18 cellular contexts compared by ENCODE assay signal in genomic region chr1:236802264-236802663, GRCh38. TPM values are rescaled to one million over a fixed set of nuclear protein-coding genes. Genes with fewer than 3 reads are reported as not detected.
A peak's percentile ranks its signal among the peaks of the same experiment; 100 is the strongest.
DNase-seq lines count a peak whose midpoint lies in the region; ATAC-seq, FAIRE-seq and TF ChIP-seq lines count a peak whose summit lies in the region.
"Had no signal": no experiment of that assay in that cellular context is flagged by ENCODE, and none has a peak within 500 bp of the region (broad histone marks: within the 10 kb centered on the region; RNA-seq: fewer than 3 reads in every experiment).

No MANE protein-coding gene starts in this region.

- no peaks in the 10 kb centered on the region for H3K27me3 ChIP-seq in Loucy (ENCODE audit: insufficient read depth, low read length, poor library complexity, severe bottlenecking)
- no peaks in the 10 kb centered on the region for H3K27me3 ChIP-seq in K562 (ENCODE audit: control insufficient read depth in 2 of 2, insufficient read depth in 2 of 2, low read length in 2 of 2)
- H3K27me3 ChIP-seq: BLaER1 treated with 17β-estradiol and CSF1 and Interleukin-3, amounts not matched to agents 10 nM and 100 nM had no signal

- H3K9me3 Mint-ChIP-seq in activated naive CD4-positive, alpha-beta T cell treated with anti-CD3 and anti-CD28 coated beads, Interleukin-2, amount 50 U/mL, for 24 hours: no peaks in the 10 kb centered on the region
- H3K9me3 Mint-ChIP-seq in stimulated activated memory B cell treated with anti-CD40 and anti-IgM and Interleukin-4, amounts not matched to agents 10 μg/mL and 1 μg/mL and 100 μg/mL, for 72 hours: no peaks in the 10 kb centered on the region

- H3K9me3 ChIP-seq in Loucy (ENCODE audit: insufficient read depth, low read depth, low read length): no peaks in the 10 kb centered on the region
- H3K9me3 ChIP-seq in K562 (replicated peaks; ENCODE audit: control insufficient read depth, insufficient read depth, low read depth, low read length): no peaks in the 10 kb centered on the region
- H3K9me3 ChIP-seq: BLaER1 treated with 17β-estradiol and CSF1 and Interleukin-3, amounts not matched to agents 10 nM and 100 nM had no signal

- TF ChIP-seq RAD21 in K562 (CRISPR knock-in tag; conservative IDR thresholded peaks at IDR 0.05 in 1 of 2, IDR thresholded peaks at IDR 0.05 in 1 of 2): no peak

- CTCF ChIA-PET in K562 (lab: Yijun Ruan, JAX; ENCODE audit: low intra/inter-chr PET ratio): no interaction called here

- H2AFZ ChIP-seq in Loucy (ENCODE audit: low read length): no peak overlapping the region
- no peak overlapping the region for H2AFZ ChIP-seq in K562 (ENCODE audit: low read depth, low read length)

- no peaks in the 10 kb centered on the region for H3K9me2 ChIP-seq in Loucy (replicated peaks; ENCODE audit: low read depth, low read length)

- no peak for DNase-seq in activated naive CD4-positive, alpha-beta T cell (lab: John Stamatoyannopoulos, UW)
- DNase-seq in K562 (ENCODE audit: extremely low read depth in 1 of 4, low spot score in 3 of 4) (no peak), Right ventricle myocardium inferior (ENCODE audit: missing footprints) (no peak)
- DNase-seq in activated CD4-positive, CD25-positive, alpha-beta regulatory T cell treated with anti-CD3 and anti-CD28 coated beads, Interleukin-2, amount 50 U/mL, for 72 hours: no peak
- DNase-seq: NCI-H1105 treated with DMSO at 0.1 percent for 48 hours, NCI-H1694 treated with DMSO at 0.1 percent for 48 hours, NCI-H2227 treated with DMSO at 0.1 percent for 48 hours, NCI-H524, PC-3, RPMI8226, SIG-M5 had no signal

- POLR2A ChIA-PET in K562 (lab: Yijun Ruan, JAX): interaction anchor here (0.6 kb wide), 1 partner anchor 208 kb away, joined by 4 read pairs; no protein-coding TSS in a partner anchor

- H3K4me3 Mint-ChIP-seq in activated naive CD4-positive, alpha-beta T cell treated with anti-CD3 and anti-CD28 coated beads, Interleukin-2, amount 50 U/mL, for 24 hours: no peak overlapping the region
- no peak overlapping the region for H3K4me3 Mint-ChIP-seq in stimulated activated memory B cell treated with anti-CD40 and anti-IgM and Interleukin-4, amounts not matched to agents 10 μg/mL and 1 μg/mL and 100 μg/mL, for 72 hours

- H3K36me3 Mint-ChIP-seq in activated naive CD4-positive, alpha-beta T cell treated with anti-CD3 and anti-CD28 coated beads, Interleukin-2, amount 50 U/mL, for 24 hours: peaks cover 16% of the 10 kb centered on the region
- peaks cover 42% of the 10 kb centered on the region for H3K36me3 Mint-ChIP-seq in stimulated activated memory B cell treated with anti-CD40 and anti-IgM and Interleukin-4, amounts not matched to agents 10 μg/mL and 1 μg/mL and 100 μg/mL, for 72 hours

- no peak overlapping the region for H3K4me3 ChIP-seq in Loucy (ENCODE audit: low read length, poor library complexity, severe bottlenecking)
- no peak overlapping the region for H3K4me3 ChIP-seq in K562
- H3K4me3 ChIP-seq: BLaER1 treated with 17β-estradiol and CSF1 and Interleukin-3, amounts not matched to agents 10 nM and 100 nM had no signal

- in situ Hi-C loops in K562 (cut with MboI): no loop called here

- H3K27ac Mint-ChIP-seq in activated naive CD4-positive, alpha-beta T cell treated with anti-CD3 and anti-CD28 coated beads, Interleukin-2, amount 50 U/mL, for 24 hours: peak overlapping the region; percentile 15
- H3K27ac Mint-ChIP-seq in stimulated activated memory B cell treated with anti-CD40 and anti-IgM and Interleukin-4, amounts not matched to agents 10 μg/mL and 1 μg/mL and 100 μg/mL, for 72 hours: peak overlapping the region; percentile 6

- no peak overlapping the region for H3K27ac ChIP-seq in K562 (ENCODE audit: extremely low read depth, low read depth, low read length)
- H3K27ac ChIP-seq: BLaER1 treated with 17β-estradiol and CSF1 and Interleukin-3, amounts not matched to agents 10 nM and 100 nM had no signal

- H3K9ac ChIP-seq in Loucy (ENCODE audit: low read depth, low read length, poor library complexity, severe bottlenecking): no peak overlapping the region
- no peak overlapping the region for H3K9ac ChIP-seq in K562 (ENCODE audit: insufficient read depth in 1 of 2, low read depth in 2 of 2, low read length in 2 of 2)
- H3K9ac ChIP-seq: BLaER1 treated with 17β-estradiol and CSF1 and Interleukin-3, amounts not matched to agents 10 nM and 100 nM had no signal

- peaks cover 26% of the 10 kb centered on the region for H3K4me1 ChIP-seq in Loucy (ENCODE audit: insufficient read depth, low read length, poor library complexity, severe bottlenecking)
- H3K4me1 ChIP-seq in K562 (replicated peaks in 1 of 2; ENCODE audit: control insufficient read depth in 2 of 2, insufficient read depth in 2 of 2, low read length in 2 of 2): peaks cover 4 to 14% of the 10 kb centered on the region in 2 experiments; a peak in 3 of 5 replicates

- H3F3A ChIP-seq in Loucy (ENCODE audit: low read depth): no peaks in the 10 kb centered on the region

- H3K36me3 ChIP-seq in Loucy (ENCODE audit: insufficient read depth, low read length) (peaks cover 36% of the 10 kb centered on the region; the same call in 1 of the 2 replicates), K562 (ENCODE audit: control insufficient read depth, insufficient read depth, low read length) (peaks cover 56% of the 10 kb centered on the region)

- no peak for FAIRE-seq in K562 (lab: Jason Lieb, UNC)
- FAIRE-seq: D721Med, GM12892, H1 had no signal

- WGBS in K562 (ENCODE audit: insufficient coverage, low coverage, missing lambda C conversion rate): 51% methylated on average over 3 of the region's 3 CpGs

- BruUV-seq in K562 (replicated peaks; lab: Mats Ljungman, UMichigan): no TSS peak

- no peaks in the 10 kb centered on the region for H3K27me3 Mint-ChIP-seq in activated naive CD4-positive, alpha-beta T cell treated with anti-CD3 and anti-CD28 coated beads, Interleukin-2, amount 50 U/mL, for 24 hours
- H3K27me3 Mint-ChIP-seq in stimulated activated memory B cell treated with anti-CD40 and anti-IgM and Interleukin-4, amounts not matched to agents 10 μg/mL and 1 μg/mL and 100 μg/mL, for 72 hours: no peaks in the 10 kb centered on the region

- H4K20me1 ChIP-seq in Loucy (ENCODE audit: insufficient read depth, low read length, poor library complexity, severe bottlenecking) (peaks cover 27% of the 10 kb centered on the region), K562 (replicated peaks; ENCODE audit: control insufficient read depth, insufficient read depth, low read length) (no peaks in the 10 kb centered on the region)

- H3K79me2 ChIP-seq in Loucy (ENCODE audit: insufficient read depth, low read length) (peaks cover 72% of the 10 kb centered on the region), K562 (ENCODE audit: control insufficient read depth, insufficient read depth, low read length) (peaks cover 63% of the 10 kb centered on the region)

- no peaks in the 10 kb centered on the region for H3K9me1 ChIP-seq in K562 (ENCODE audit: control insufficient read depth, insufficient read depth, low read length)

- peak overlapping the region; percentile 95 for H3K4me2 ChIP-seq in Loucy (ENCODE audit: low read depth, low read length, poor library complexity, severe bottlenecking)
- no peak overlapping the region for H3K4me2 ChIP-seq in K562 (ENCODE audit: insufficient read depth, low read length)
- H3K4me2 ChIP-seq: BLaER1 treated with 17β-estradiol and CSF1 and Interleukin-3, amounts not matched to agents 10 nM and 100 nM had no signal

- ATAC-seq in K562 (peak; percentile 32), Right ventricle myocardium inferior (no peak)
- no peak for ATAC-seq in stimulated activated memory B cell treated with anti-CD40 and anti-IgM and Interleukin-4, amounts not matched to agents 10 μg/mL and 1 μg/mL and 100 μg/mL, for 72 hours
- ATAC-seq: PC-3 had no signal

- no peak for TF ChIP-seq POLR2A in K562 (conservative IDR thresholded peaks at IDR 0.05)

- TF ChIP-seq CTCF in Loucy (conservative IDR thresholded peaks at IDR 0.05; ENCODE audit: low read length): no peak
- TF ChIP-seq CTCF in K562 (IDR thresholded peaks at IDR 0.05 in 2 of 3, conservative IDR thresholded peaks at IDR 0.05 in 1 of 3; ENCODE audit: insufficient read depth in 2 of 3, low read depth in 1 of 3, low read length in 3 of 3): no peak

- peaks cover 72% of the 10 kb centered on the region for H3K4me1 Mint-ChIP-seq in activated naive CD4-positive, alpha-beta T cell treated with anti-CD3 and anti-CD28 coated beads, Interleukin-2, amount 50 U/mL, for 24 hours
- H3K4me1 Mint-ChIP-seq in stimulated activated memory B cell treated with anti-CD40 and anti-IgM and Interleukin-4, amounts not matched to agents 10 μg/mL and 1 μg/mL and 100 μg/mL, for 72 hours: peaks cover 44% of the 10 kb centered on the region

- intact Hi-C loops in K562 (cut with micrococcal nuclease) (no loop called here), Right ventricle myocardium inferior (cut with DNase I) (no loop called here)

- no peak for TF ChIP-seq EP300 in K562 (IDR thresholded peaks at IDR 0.05; ENCODE audit: low read length)

TF ChIP-seq in K562, 482 proteins besides CTCF, POLR2A, EP300 and RAD21 (continues in another document):
- TF ChIP-seq SIX5 (IDR thresholded peaks at IDR 0.05; ENCODE audit: borderline replicate concordance in 1 of 2, insufficient read depth in 1 of 2, low read depth in 1 of 2, low read length in 2 of 2) (no peak), GTF2A2 (tag; IDR thresholded peaks at IDR 0.05) (no peak), ZNF143 (CRISPR knock-in tag; IDR thresholded peaks at IDR 0.05) (no peak), ZNF436 (CRISPR knock-in tag; IDR thresholded peaks at IDR 0.05) (no peak), ZNF212 (CRISPR knock-in tag; IDR thresholded peaks at IDR 0.05) (no peak), NEUROD1 (IDR thresholded peaks at IDR 0.05; ENCODE audit: borderline replicate concordance, low read depth, low read length, partially characterized antibody) (no peak)

RNA-seq across cellular contexts. Expression of gene MTR, which starts 7.2 kb away (rescaled TPM):
- 48.7 and 126 TPM in 2 replicates for total RNA-seq in K562 (2011; cell fraction: chromatin; rRNA removed; ENCODE audit: low replicate concordance)
- 13.0 and 19.2 TPM in 2 replicates for total RNA-seq in K562 (2011; cell fraction: nucleolus; rRNA removed)
- total RNA-seq in K562 (2011; cell fraction: nucleoplasm; rRNA removed): 33.1 and 37.2 TPM in 2 replicates
- 20.3 and 21.2 TPM in 2 replicates for total RNA-seq in K562 (2014; rRNA removed)
- 31.5 and 38.4 TPM in 2 replicates for total RNA-seq in K562 (2014; rRNA removed; fragmentation: Illumina TruSeq; extraction: Trizol)
- total RNA-seq in K562 (2015; rRNA removed; fragmentation: Illumina TruSeq; extraction: Trizol): 28.4 and 31.1 TPM in 2 replicates
- total RNA-seq in K562 (2021): 38.0 and 44.3 TPM in 2 replicates
- polyA plus RNA-seq in K562 (2011; rRNA removed): 25.4 and 28.7 TPM in 2 replicates
- polyA plus RNA-seq in K562 (2011; cell fraction: cytosol; rRNA removed): 7.9 and 13.2 TPM in 2 replicates
- polyA plus RNA-seq in K562 (2011; cell fraction: nucleus; rRNA removed): 27.0 and 38.9 TPM in 2 replicates
- polyA plus RNA-seq in K562 (2012): 9.6 and 11.5 TPM in 2 replicates
- 14.2 and 16.1 TPM in 2 replicates for polyA plus RNA-seq in K562 (2014; fragmentation: Illumina TruSeq; extraction: Trizol)
- polyA plus RNA-seq in K562 (2014; fragmentation: Nextera tagmentation; extraction: Ambion mirVana): 1 to 10 TPM; 3.4 to 5.1 TPM
- 16.9 and 17.6 TPM in 2 replicates for polyA plus RNA-seq in K562 (2014; rRNA removed)
- polyA minus RNA-seq in K562 (2011; rRNA and poly(A)+ RNA removed): 93.6 and 102 TPM in 2 replicates
- 30.9 and 34.7 TPM in 2 replicates for polyA minus RNA-seq in K562 (2011; cell fraction: cytosol; rRNA and poly(A)+ RNA removed)
- polyA minus RNA-seq in K562 (2011; cell fraction: nucleus; rRNA and poly(A)+ RNA removed): 18.4 and 43.9 TPM in 2 replicates
- 49.0 TPM for total RNA-seq in Right ventricle myocardium inferior
